Comparison of ENCODE assay signal across 33 cellular contexts in genomic region chr1:38106726-38107125, GRCh38.
"Had no signal": no experiment of that assay in that cellular context is flagged by ENCODE, and none has a peak within 500 bp of the region (broad histone marks: within the 10 kb centered on the region; RNA-seq: fewer than 3 reads in every experiment).

No MANE protein-coding gene starts in this region.

- H3K4me1 Mint-ChIP-seq: endodermal cell; immature natural killer cell; stimulated activated effector memory CD8-positive, alpha-beta T cell treated with anti-CD3 and anti-CD28 coated beads, Interleukin-12 subunit alpha, Interleukin-12 subunit beta, amount 100 ng/mL, for 72 hours had no signal

- H3K36me3 ChIP-seq: colonic mucosa, gastroesophageal sphincter, lower lobe of right lung, ovary, prostate gland, right atrium auricular region, transverse colon, upper lobe of right lung, uterus had no signal

- ATAC-seq: esophagus mucosa; foreskin keratinocyte; gastroesophageal sphincter; left colon; left ventricle myocardium superior; lower lobe of right lung; naive thymus-derived CD8-positive, alpha-beta T cell; sciatic nerve; stimulated activated effector memory CD8-positive, alpha-beta T cell treated with anti-CD3 and anti-CD28 coated beads, Interleukin-12 subunit alpha, Interleukin-12 subunit beta, amount 100 ng/mL, for 72 hours; upper lobe of right lung had no signal

- H3K4me1 ChIP-seq: colonic mucosa, foreskin keratinocyte, gastroesophageal sphincter, lower lobe of right lung, prostate gland, right atrium auricular region, suprapubic skin, transverse colon, upper lobe of right lung, uterus had no signal

- H3K36me3 Mint-ChIP-seq: immature natural killer cell; naive thymus-derived CD8-positive, alpha-beta T cell; stimulated activated effector memory CD8-positive, alpha-beta T cell treated with anti-CD3 and anti-CD28 coated beads, Interleukin-12 subunit alpha, Interleukin-12 subunit beta, amount 100 ng/mL, for 72 hours had no signal

- H3K27ac Mint-ChIP-seq: dendritic cell treated with granulocyte-macrophage colony-stimulating factor and Interleukin-4, amounts not matched to agents 40 ng/mL and 50 ng/mL, for 4 days; endodermal cell; immature natural killer cell; naive thymus-derived CD8-positive, alpha-beta T cell; nephron progenitor cell; stimulated activated effector memory CD8-positive, alpha-beta T cell treated with anti-CD3 and anti-CD28 coated beads, Interleukin-12 subunit alpha, Interleukin-12 subunit beta, amount 100 ng/mL, for 72 hours; stimulated activated naive CD8-positive, alpha-beta T cell treated with anti-CD3 and anti-CD28 coated beads, Interleukin-15, Interleukin-2, amounts not matched to agents 100 ng/mL and 50 ng/mL, for 24 hours had no signal

- H3K27ac ChIP-seq: colonic mucosa, epithelial cell of prostate, foreskin keratinocyte, gastroesophageal sphincter, lower lobe of right lung, ovary, prostate gland, right atrium auricular region, suprapubic skin, transverse colon, upper lobe of right lung, uterus had no signal

- H3K4me2 ChIP-seq: smooth muscle cell had no signal

- H3K9me3 ChIP-seq: colonic mucosa, lower lobe of right lung, ovary, prostate gland, suprapubic skin, transverse colon, upper lobe of right lung, uterus had no signal

- H3K27me3 ChIP-seq: colonic mucosa, foreskin keratinocyte, gastroesophageal sphincter, ovary, right atrium auricular region, suprapubic skin, transverse colon, upper lobe of right lung, uterus had no signal

- H3K4me3 ChIP-seq: colonic mucosa, gastroesophageal sphincter, lower lobe of right lung, ovary, prostate gland, right atrium auricular region, smooth muscle cell, suprapubic skin, transverse colon, upper lobe of right lung, uterus had no signal

- H3K9me3 Mint-ChIP-seq: dendritic cell treated with granulocyte-macrophage colony-stimulating factor and Interleukin-4, amounts not matched to agents 40 ng/mL and 50 ng/mL, for 4 days; immature natural killer cell; naive thymus-derived CD8-positive, alpha-beta T cell; nephron progenitor cell; stimulated activated effector memory CD8-positive, alpha-beta T cell treated with anti-CD3 and anti-CD28 coated beads, Interleukin-12 subunit alpha, Interleukin-12 subunit beta, amount 100 ng/mL, for 72 hours; stimulated activated naive CD8-positive, alpha-beta T cell treated with anti-CD3 and anti-CD28 coated beads, Interleukin-15, Interleukin-2, amounts not matched to agents 100 ng/mL and 50 ng/mL, for 24 hours had no signal

- DNase-seq: colonic mucosa; effector CD8-positive, alpha-beta T cell; endodermal cell; foreskin keratinocyte; glutamatergic neuron; hypothalamus; immature natural killer cell; islet precursor cell; kidney glomerular epithelial cell; left colon; left ventricle myocardium superior; lower lobe of right lung; naive thymus-derived CD8-positive, alpha-beta T cell; nephron progenitor cell; occipital lobe; ovary; stimulated activated CD4-positive, alpha-beta T cell treated with anti-CD3 and anti-CD28 coated beads, Interleukin-12 subunit alpha, Interleukin-12 subunit beta, amount 100 ng/mL, for 4 hours; stimulated activated CD4-positive, alpha-beta T cell treated with anti-CD3 and anti-CD28 coated beads, Interleukin-1b, Interleukin-23, amount 100 ng/mL, for 48 hours; stimulated activated CD4-positive, alpha-beta T cell treated with anti-CD3 and anti-CD28 coated beads, Interleukin-4, amount 100 ng/mL, for 1 hour; transverse colon; upper lobe of right lung; uterus had no signal

- H3K4me3 Mint-ChIP-seq: dendritic cell treated with granulocyte-macrophage colony-stimulating factor and Interleukin-4, amounts not matched to agents 40 ng/mL and 50 ng/mL, for 4 days; endodermal cell; immature natural killer cell; naive thymus-derived CD8-positive, alpha-beta T cell; nephron progenitor cell; stimulated activated effector memory CD8-positive, alpha-beta T cell treated with anti-CD3 and anti-CD28 coated beads, Interleukin-12 subunit alpha, Interleukin-12 subunit beta, amount 100 ng/mL, for 72 hours; stimulated activated naive CD8-positive, alpha-beta T cell treated with anti-CD3 and anti-CD28 coated beads, Interleukin-15, Interleukin-2, amounts not matched to agents 100 ng/mL and 50 ng/mL, for 24 hours had no signal
